In the genomic region with DNA sequence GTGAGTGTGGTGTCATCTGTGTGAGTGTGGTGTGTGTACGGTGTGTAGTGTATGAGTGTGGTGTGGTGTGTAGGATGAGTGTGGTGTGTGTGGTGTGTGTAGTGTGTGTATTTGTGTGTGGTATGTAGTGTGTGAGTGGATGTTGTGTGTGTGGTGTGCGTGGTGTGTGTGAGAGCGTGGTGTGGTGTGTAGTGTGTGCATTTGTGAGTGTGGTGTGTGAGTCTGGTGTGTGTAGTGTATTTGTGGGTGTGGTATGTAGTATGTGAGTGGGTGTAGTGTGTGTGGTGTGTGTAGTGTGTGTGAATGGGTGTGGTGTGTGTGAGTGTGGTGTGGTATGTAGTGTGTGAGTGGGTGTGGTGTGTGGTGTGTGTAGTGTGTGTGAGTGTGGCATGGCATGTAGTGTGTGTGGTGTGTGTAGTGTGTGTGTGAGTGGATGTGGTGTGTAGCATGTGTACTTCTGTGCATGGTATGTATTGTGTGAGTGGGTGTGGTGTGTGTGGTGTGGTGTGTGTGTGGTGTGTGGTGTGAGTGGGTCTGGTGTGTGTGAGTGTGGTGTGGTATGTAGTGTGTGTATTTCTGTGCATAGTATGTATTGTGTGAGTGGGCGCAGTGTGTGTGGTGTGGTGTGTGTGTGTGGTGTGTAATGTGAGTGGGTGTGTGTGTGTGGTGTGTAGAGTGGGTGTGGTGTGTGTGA, we compare ENCODE assay signal across 1 cellular context.
TF ChIP-seq lines count a peak whose summit lies in the region.

No MANE protein-coding gene starts in this region.

TF ChIP-seq in H1, 55 proteins besides CTCF, POLR2A, EP300 and RAD21:
- no peak for TF ChIP-seq CBX8 (IDR thresholded peaks at IDR 0.05; ENCODE audit: borderline replicate concordance, low read depth, low read length)
